ENCODE assay signal across 8 cellular contexts in genomic region chr18:8063152-8063551, GRCh38.
DNase-seq lines count a peak whose midpoint lies in the region; ATAC-seq, FAIRE-seq and TF ChIP-seq lines count a peak whose summit lies in the region.
"Not testable (repeated sequence)": the region's sequence is repeated elsewhere in the genome, so short reads cannot be mapped to it uniquely, and the experiment has no call there.

No MANE protein-coding gene starts in this region.

- not testable (repeated sequence) for H2BK20ac ChIP-seq in H1 (ENCODE audit: low read length)

- H3K36me3 ChIP-seq in ES-I3 (ENCODE audit: insufficient read depth, low read length); H1 (ENCODE audit: control insufficient read depth in 2 of 4, insufficient read depth in 4 of 4, low read length in 3 of 4); cardiac muscle cell; keratinocyte (ENCODE audit: control insufficient read depth in 2 of 2, extremely low read depth in 1 of 2, insufficient read depth in 2 of 2, low read length in 2 of 2); smooth muscle cell (ENCODE audit: low read depth): not testable (repeated sequence)

- H3K36me3 Mint-ChIP-seq in WTC11; neural crest cell (ENCODE audit: low read depth): not testable (repeated sequence)

- not testable (repeated sequence) for H4K8ac ChIP-seq in H1 (ENCODE audit: extremely low read depth, insufficient read depth, low read length)

- not testable (repeated sequence) for H3K23ac ChIP-seq in H1 (ENCODE audit: insufficient read length)

- peak overlapping the region; percentile 15; the same call in 1 of the 2 replicates for H3K4me3 ChIP-seq in Jurkat, Clone E6-1 (ENCODE audit: low read length)
- peak overlapping the region; percentile 4 to 49 (median 28); a peak in 5 of 8 replicates for H3K4me3 ChIP-seq in H1 (ENCODE audit: extremely low read depth in 1 of 4, insufficient read depth in 2 of 4, low read depth in 3 of 4, low read length in 4 of 4)
- H3K4me3 ChIP-seq in cardiac muscle cell = peak overlapping the region; percentile 28
- not testable (repeated sequence) for H3K4me3 ChIP-seq in keratinocyte (ENCODE audit: control insufficient read depth in 2 of 3, extremely low read depth in 1 of 3, insufficient read depth in 2 of 3, low read depth in 1 of 3, low read length in 3 of 3)
- H3K4me3 ChIP-seq in smooth muscle cell = peak overlapping the region; percentile 51

- H3K9ac ChIP-seq in ES-I3 (ENCODE audit: low read depth, low read length) = peak overlapping the region; percentile 63
- H3K9ac ChIP-seq in H1 (replicated peaks in 1 of 4; ENCODE audit: extremely low read depth in 1 of 4, low read depth in 3 of 4, low read length in 3 of 4); keratinocyte (ENCODE audit: control insufficient read depth, extremely low read depth, insufficient read depth, low read length); smooth muscle cell (ENCODE audit: low read depth): not testable (repeated sequence)

- H3K9me1 ChIP-seq in keratinocyte (ENCODE audit: control insufficient read depth, extremely low read depth, insufficient read depth, low read length) = not testable (repeated sequence)

- not testable (repeated sequence) for FAIRE-seq in H1 (lab: Jason Lieb, UNC); keratinocyte (lab: Jason Lieb, UNC)

- H4K5ac ChIP-seq in H1 (ENCODE audit: insufficient read length, low read depth, low read length) = not testable (repeated sequence)

- not testable (repeated sequence) for H3K27me3 Mint-ChIP-seq in WTC11 (ENCODE audit: low read depth); neural crest cell (ENCODE audit: low read depth)

- H4K20me1 ChIP-seq in H1 (replicated peaks in 1 of 2; ENCODE audit: control insufficient read depth in 1 of 2, insufficient read depth in 2 of 2, low read length in 2 of 2); keratinocyte (ENCODE audit: control insufficient read depth, extremely low read depth, insufficient read depth, low read length); smooth muscle cell (ENCODE audit: low read depth): not testable (repeated sequence)

- peak overlapping the region; percentile 28 to 41; a peak in 1 of 4 replicates for H3K4me2 ChIP-seq in H1 (ENCODE audit: insufficient read depth in 1 of 2, low read depth in 2 of 2, low read length in 2 of 2)
- H3K4me2 ChIP-seq in keratinocyte (ENCODE audit: control insufficient read depth, extremely low read depth, insufficient read depth, low read depth, low read length) = not testable (repeated sequence)
- H3K4me2 ChIP-seq in smooth muscle cell = peak overlapping the region; percentile 85

- TF ChIP-seq POLR2A in H1 (IDR thresholded peaks at IDR 0.05; ENCODE audit: control extremely low read depth in 1 of 2, low read depth in 2 of 2, low read length in 2 of 2) = not testable (repeated sequence)

- H3K27ac Mint-ChIP-seq in WTC11 (peak overlapping the region; percentile 60), neural crest cell (ENCODE audit: unreplicated experiment) (peak overlapping the region; percentile 96)

- not testable (repeated sequence) for H2BK15ac ChIP-seq in H1 (ENCODE audit: low read length)

- not testable (repeated sequence) for TF ChIP-seq CTCF in WTC11 (IDR thresholded peaks at IDR 0.05); H1 (IDR thresholded peaks at IDR 0.05; ENCODE audit: control extremely low read depth in 1 of 3, insufficient read depth in 1 of 3, low read depth in 1 of 3, low read length in 3 of 3); cardiac muscle cell (IDR thresholded peaks at IDR 0.05; ENCODE audit: low read depth, low read length); keratinocyte (optimal IDR thresholded peaks at IDR 0.05 in 1 of 3, IDR thresholded peaks at IDR 0.05 in 1 of 3, conservative IDR thresholded peaks at IDR 0.05 in 1 of 3; ENCODE audit: extremely low read depth in 1 of 3, insufficient read depth in 2 of 3, low read length in 3 of 3); neural crest cell (conservative IDR thresholded peaks at IDR 0.05); smooth muscle cell (IDR thresholded peaks at IDR 0.05; ENCODE audit: borderline replicate concordance, insufficient read depth, poor library complexity, severe bottlenecking)

- H3K4me1 ChIP-seq in ES-I3 (ENCODE audit: insufficient read depth, low read length); cardiac muscle cell (ENCODE audit: low read depth); keratinocyte (ENCODE audit: control insufficient read depth, extremely low read depth, insufficient read depth, low read length); smooth muscle cell (ENCODE audit: low read depth): not testable (repeated sequence)
- H3K4me1 ChIP-seq in H1 (replicated peaks in 1 of 4; ENCODE audit: control insufficient read depth in 3 of 4, insufficient read depth in 4 of 4, low read length in 3 of 4) = peaks cover 0 to 16% (median 3%) of the 10 kb centered on the region in 4 experiments; a peak in 3 of 7 replicates

- not testable (repeated sequence) for H2AFZ ChIP-seq in H1 (ENCODE audit: low read length); keratinocyte (ENCODE audit: control insufficient read depth, low read length); smooth muscle cell (ENCODE audit: low read depth)

- not testable (repeated sequence) for H3K27me3 ChIP-seq in H1 (replicated peaks in 1 of 4; ENCODE audit: control insufficient read depth in 3 of 4, extremely low read depth in 1 of 4, insufficient read depth in 3 of 4, low read length in 3 of 4); cardiac muscle cell; keratinocyte (ENCODE audit: control insufficient read depth, extremely low read depth, insufficient read depth, low read length); smooth muscle cell (ENCODE audit: low read depth)

- H3K18ac ChIP-seq in H1 (ENCODE audit: extremely low read depth, low read length) = not testable (repeated sequence)

- H3K79me2 ChIP-seq in H1 (ENCODE audit: control insufficient read depth in 1 of 2, insufficient read depth in 2 of 2, low read length in 2 of 2); keratinocyte (ENCODE audit: control insufficient read depth, insufficient read depth, low read length); smooth muscle cell (ENCODE audit: low read depth): not testable (repeated sequence)

- not testable (repeated sequence) for H2BK12ac ChIP-seq in H1 (ENCODE audit: low read depth, low read length)

- not testable (repeated sequence) for H2BK5ac ChIP-seq in H1 (ENCODE audit: low read depth, low read length)

- not testable (repeated sequence) for H3K27ac ChIP-seq in H1 (ENCODE audit: low read depth, low read length)
- H3K27ac ChIP-seq in cardiac muscle cell = peak overlapping the region; percentile 71
- H3K27ac ChIP-seq in keratinocyte (ENCODE audit: control insufficient read depth, insufficient read depth, low read length) = peak overlapping the region; percentile 6
- peak overlapping the region; percentile 42 for H3K27ac ChIP-seq in smooth muscle cell (ENCODE audit: low read depth)

- not testable (repeated sequence) for H3F3A ChIP-seq in smooth muscle cell (ENCODE audit: low read depth)

- POLR2A ChIA-PET in WTC11 (lab: Charles Lee) = not testable (repeated sequence)
- POLR2A ChIA-PET in H1 (lab: Charles Lee; ENCODE audit: partially characterized antibody) = interaction anchor here (0.6 kb wide), 1 partner anchor 1861 kb away, joined by 4 read pairs; no protein-coding TSS in a partner anchor

- not testable (repeated sequence) for TF ChIP-seq RAD21 in H1 (IDR thresholded peaks at IDR 0.05 in 1 of 2, conservative IDR thresholded peaks at IDR 0.05 in 1 of 2; ENCODE audit: low read depth in 2 of 2, low read length in 2 of 2)

- not testable (repeated sequence) for H3K79me1 ChIP-seq in H1 (ENCODE audit: low read depth, low read length)

- H4K91ac ChIP-seq in H1 (replicated peaks; ENCODE audit: insufficient read length, low read length) = not testable (repeated sequence)

- not testable (repeated sequence) for H3K14ac ChIP-seq in H1 (ENCODE audit: insufficient read length)

- 68% methylated on average over 11 of the region's 22 CpGs; no CpG with 5 or more reads in 1 of the 2 experiments for WGBS in H1 (ENCODE audit: extremely low coverage in 1 of 2, insufficient coverage in 1 of 2, insufficient read length in 1 of 2, insufficient replicate concordance in 2 of 2, low coverage in 1 of 2, low lambda C conversion rate in 2 of 2, missing lambda C conversion rate in 1 of 2), 2 experiments
- 23% methylated on average over 14 of the region's 22 CpGs for WGBS in smooth muscle cell (ENCODE audit: low lambda C conversion rate)

- H2BK120ac ChIP-seq in H1 (replicated peaks; ENCODE audit: low read depth, low read length) = not testable (repeated sequence)

- not testable (repeated sequence) for DNase-seq in Jurkat, Clone E6-1 (ENCODE audit: low read depth, low spot score); WTC11 (ENCODE audit: low spot score); H1 (ENCODE audit: low read depth in 1 of 2, low spot score in 2 of 2); cardiac muscle cell (ENCODE audit: low read depth in 1 of 2, low spot score in 1 of 2); keratinocyte (ENCODE audit: low read depth, low spot score); neural crest cell (ENCODE audit: low read depth, low spot score); smooth muscle cell (lab: John Stamatoyannopoulos, UW; ENCODE audit: unreplicated experiment)

- not testable (repeated sequence) for H3K9me3 ChIP-seq in ES-I3 (ENCODE audit: control insufficient read depth, insufficient read depth, low read length); H1 (ENCODE audit: insufficient read depth in 2 of 2, low read depth in 1 of 2, low read length in 1 of 2); cardiac muscle cell (ENCODE audit: low read depth); keratinocyte (ENCODE audit: control insufficient read depth, low read depth, low read length); smooth muscle cell (replicated peaks; ENCODE audit: low read depth)

- peaks cover 32% of the 10 kb centered on the region for H3K4me1 Mint-ChIP-seq in WTC11
- H3K4me1 Mint-ChIP-seq in neural crest cell = not testable (repeated sequence)

- not testable (repeated sequence) for H3K9me3 Mint-ChIP-seq in WTC11, neural crest cell

- H3K4me3 Mint-ChIP-seq in WTC11 = peak overlapping the region; percentile 79
- H3K4me3 Mint-ChIP-seq in neural crest cell = peak overlapping the region; percentile 92

- H3K23me2 ChIP-seq in H1 (ENCODE audit: low read depth, low read length) = not testable (repeated sequence)

- ATAC-seq in WTC11 = not testable (repeated sequence)

- H2AK5ac ChIP-seq in H1 (ENCODE audit: low read depth, low read length) = not testable (repeated sequence)

- dilution Hi-C loops in keratinocyte (cut with MboI; ENCODE audit: extremely low pct_ligation_motif_present, low sequenced_read_pairs) = not testable (repeated sequence)

- H3K4ac ChIP-seq in H1 (replicated peaks; ENCODE audit: insufficient read length, low read depth, low read length) = not testable (repeated sequence)

- TF ChIP-seq EP300 in H1 (IDR thresholded peaks at IDR 0.05; ENCODE audit: borderline replicate concordance in 1 of 2, low read depth in 2 of 2, low read length in 2 of 2) = not testable (repeated sequence)

- H3K56ac ChIP-seq in H1 (replicated peaks; ENCODE audit: insufficient read length, low read depth, low read length) = not testable (repeated sequence)

- CTCF ChIA-PET in WTC11 (lab: Charles Lee); H1 (lab: Charles Lee; ENCODE audit: partially characterized antibody): not testable (repeated sequence)
